16 cellular contexts compared by ENCODE assay signal in genomic region chr3:58084166-58084565, GRCh38.
A peak's percentile ranks its signal among the peaks of the same experiment; 100 is the strongest.
DNase-seq lines count a peak whose midpoint lies in the region; FAIRE-seq and TF ChIP-seq lines count a peak whose summit lies in the region.
"Had no signal": no experiment of that assay in that cellular context is flagged by ENCODE, and none has a peak within 500 bp of the region (broad histone marks: within the 10 kb centered on the region; RNA-seq: fewer than 3 reads in every experiment).

No MANE protein-coding gene starts in this region.

- TF ChIP-seq POLR2A in erythroblast (IDR thresholded peaks at IDR 0.05; ENCODE audit: low read length): no peak

- DNase-seq in EH (ENCODE audit: low read depth) (peak; percentile 42), SW480 (ENCODE audit: low spot score) (peak; percentile 44), erythroblast (lab: John Stamatoyannopoulos, UW) (peak; percentile 24 to 52), renal cortical epithelial cell (ENCODE audit: low read depth) (peak; percentile 37), NCI-H226 (no peak), urothelium cell line (ENCODE audit: low spot score) (no peak), A172 (ENCODE audit: low spot score) (no peak)
- no peak for DNase-seq in activated CD4-positive, CD25-positive, alpha-beta regulatory T cell (lab: John Stamatoyannopoulos, UW)
- DNase-seq: activated CD4-positive, alpha-beta memory T cell treated with anti-CD3 and anti-CD28 coated beads for 36 hours; hippocampal formation; NCI-H1105 treated with DMSO at 0.1 percent for 48 hours; NCI-H2107; NCI-H510A treated with DMSO at 0.1 percent for 48 hours; retina; SHP77; stimulated activated CD4-positive, alpha-beta T cell treated with anti-CD3 and anti-CD28 coated beads, Interleukin-15, amount 100 ng/mL, for 24 hours had no signal

- no peak for FAIRE-seq in urothelium cell line (lab: Jason Lieb, UNC)

Comparison
In these comparisons a context has a peak if more than half of its experiments do, and no peak if none do; other contexts are left out.
1. DNase-seq: peak in EH (single experiment), SW480 (single experiment), erythroblast (2 of 2) and renal cortical epithelial cell (single experiment); none in NCI-H226 (single experiment), urothelium cell line (single experiment), activated CD4-positive, CD25-positive, alpha-beta regulatory T cell (0 of 4) and A172 (single experiment).